In genomic region chr11:3538220-3538619, GRCh38 we compare ENCODE assay signal across 4 cellular contexts.
DNase-seq lines count a peak whose midpoint lies in the region; ATAC-seq, FAIRE-seq and TF ChIP-seq lines count a peak whose summit lies in the region.
"Not testable (repeated sequence)": the region's sequence is repeated elsewhere in the genome, so short reads cannot be mapped to it uniquely, and the experiment has no call there.

No MANE protein-coding gene starts in this region.

- TF ChIP-seq RAD21 in K562 (CRISPR knock-in tag; conservative IDR thresholded peaks at IDR 0.05 in 1 of 2, IDR thresholded peaks at IDR 0.05 in 1 of 2) = not testable (repeated sequence)

- 80% methylated on average over 1 of the region's 1 CpG for WGBS in K562 (ENCODE audit: insufficient coverage, low coverage, missing lambda C conversion rate)
- 100% methylated on average over 1 of the region's 1 CpG; no CpG with 5 or more reads in 1 of the 2 experiments for WGBS in endodermal cell (ENCODE audit: insufficient coverage in 1 of 2, insufficient read length in 1 of 2), 2 experiments

- DNase-seq in activated T-cell treated with anti-CD3 and anti-CD28 coated beads, Interleukin-2, amount 50 U/mL, for 72 hours; K562 (ENCODE audit: extremely low read depth in 1 of 4, low spot score in 3 of 4); endodermal cell: not testable (repeated sequence)

- H2AFZ ChIP-seq in K562 (ENCODE audit: low read depth, low read length) = not testable (repeated sequence)

- not testable (repeated sequence) for H3K79me2 ChIP-seq in K562 (ENCODE audit: control insufficient read depth, insufficient read depth, low read length)

- H3K27ac ChIP-seq in HEK293 (ENCODE audit: extremely low read depth, low read depth, low read length); K562 (ENCODE audit: extremely low read depth, low read depth, low read length); endodermal cell (ENCODE audit: low read depth, low read length): not testable (repeated sequence)

- not testable (repeated sequence) for H3K9ac ChIP-seq in K562 (ENCODE audit: insufficient read depth in 1 of 2, low read depth in 2 of 2, low read length in 2 of 2); endodermal cell (ENCODE audit: extremely low read depth, low read length, poor library complexity, severe bottlenecking)

- in situ Hi-C loops in K562 (cut with MboI) = not testable (repeated sequence)

- H3K4me2 ChIP-seq in K562 (ENCODE audit: insufficient read depth, low read length) = not testable (repeated sequence)

- H3K9me3 Mint-ChIP-seq in activated T-cell treated with anti-CD3 and anti-CD28 coated beads, Interleukin-2, amount 50 U/mL, for 72 hours = peaks cover 8 to 19% of the 10 kb centered on the region in 2 donors
- H3K9me3 Mint-ChIP-seq in endodermal cell = peaks cover 65% of the 10 kb centered on the region

- not testable (repeated sequence) for TF ChIP-seq EP300 in K562 (IDR thresholded peaks at IDR 0.05; ENCODE audit: low read length)

- not testable (repeated sequence) for H4K20me1 ChIP-seq in K562 (replicated peaks; ENCODE audit: control insufficient read depth, insufficient read depth, low read length)

- intact Hi-C loops in K562 (cut with micrococcal nuclease) = not testable (repeated sequence)

- ATAC-seq in activated T-cell treated with anti-CD3 and anti-CD28 coated beads, Interleukin-2, amount 50 U/mL, for 72 hours (replicated peaks in 1 of 2); K562: not testable (repeated sequence)

- H3K9me3 ChIP-seq in HEK293 (ENCODE audit: control insufficient read depth, insufficient read depth, low read depth, low read length); K562 (replicated peaks; ENCODE audit: control insufficient read depth, insufficient read depth, low read depth, low read length): not testable (repeated sequence)
- peaks cover 50% of the 10 kb centered on the region for H3K9me3 ChIP-seq in endodermal cell (ENCODE audit: control insufficient read depth, low read length)

- FAIRE-seq in K562 (lab: Jason Lieb, UNC) = not testable (repeated sequence)

- not testable (repeated sequence) for H3K9me1 ChIP-seq in K562 (ENCODE audit: control insufficient read depth, insufficient read depth, low read length)

- H3K4me3 Mint-ChIP-seq in activated T-cell treated with anti-CD3 and anti-CD28 coated beads, Interleukin-2, amount 50 U/mL, for 72 hours; endodermal cell: not testable (repeated sequence)

- not testable (repeated sequence) for H3K27me3 ChIP-seq in K562 (ENCODE audit: control insufficient read depth in 2 of 2, insufficient read depth in 2 of 2, low read length in 2 of 2); endodermal cell (ENCODE audit: control insufficient read depth, insufficient read depth, low read length, poor library complexity, severe bottlenecking)

- H3K27ac Mint-ChIP-seq in activated T-cell treated with anti-CD3 and anti-CD28 coated beads, Interleukin-2, amount 50 U/mL, for 72 hours = peak overlapping the region; percentile 22
- not testable (repeated sequence) for H3K27ac Mint-ChIP-seq in endodermal cell

- CTCF ChIA-PET in HEK293 (lab: Yijun Ruan, JAX); K562 (lab: Yijun Ruan, JAX; ENCODE audit: low intra/inter-chr PET ratio): not testable (repeated sequence)

- H3K27me3 Mint-ChIP-seq in activated T-cell treated with anti-CD3 and anti-CD28 coated beads, Interleukin-2, amount 50 U/mL, for 72 hours (ENCODE audit: low read depth); endodermal cell (ENCODE audit: insufficient read depth): not testable (repeated sequence)

- peaks cover 8 to 24% of the 10 kb centered on the region in 2 donors for H3K36me3 Mint-ChIP-seq in activated T-cell treated with anti-CD3 and anti-CD28 coated beads, Interleukin-2, amount 50 U/mL, for 72 hours (ENCODE audit: insufficient read depth in 2 of 2)
- H3K36me3 Mint-ChIP-seq in endodermal cell (ENCODE audit: low read depth) = peaks cover 53% of the 10 kb centered on the region

- not testable (repeated sequence) for TF ChIP-seq CTCF in HEK293 (tag by site-specific recombination; IDR thresholded peaks at IDR 0.05); K562 (IDR thresholded peaks at IDR 0.05 in 2 of 3, conservative IDR thresholded peaks at IDR 0.05 in 1 of 3; ENCODE audit: insufficient read depth in 2 of 3, low read depth in 1 of 3, low read length in 3 of 3); endodermal cell (conservative IDR thresholded peaks at IDR 0.05)

- not testable (repeated sequence) for H3K36me3 ChIP-seq in HEK293 (ENCODE audit: control insufficient read depth in 2 of 2, insufficient read depth in 1 of 2, low read length in 2 of 2); K562 (ENCODE audit: control insufficient read depth, insufficient read depth, low read length); endodermal cell (ENCODE audit: control insufficient read depth, insufficient read depth, low read length)

- TF ChIP-seq POLR2A in K562 (conservative IDR thresholded peaks at IDR 0.05) = not testable (repeated sequence)

- BruUV-seq in K562 (replicated peaks; lab: Mats Ljungman, UMichigan) = not testable (repeated sequence)

- H3K4me3 ChIP-seq in HEK293 (ENCODE audit: low read depth, low read length); K562: not testable (repeated sequence)
- H3K4me3 ChIP-seq in endodermal cell (ENCODE audit: low read length) = peak overlapping the region; percentile 45

- POLR2A ChIA-PET in HEK293 (lab: Yijun Ruan, JAX); K562 (lab: Yijun Ruan, JAX): not testable (repeated sequence)

- H3K4me1 Mint-ChIP-seq in activated T-cell treated with anti-CD3 and anti-CD28 coated beads, Interleukin-2, amount 50 U/mL, for 72 hours (ENCODE audit: low read depth); endodermal cell: not testable (repeated sequence)

- not testable (repeated sequence) for H3K4me1 ChIP-seq in HEK293 (ENCODE audit: control insufficient read depth, insufficient read depth, low read length); K562 (replicated peaks in 1 of 2; ENCODE audit: control insufficient read depth in 2 of 2, insufficient read depth in 2 of 2, low read length in 2 of 2); endodermal cell (ENCODE audit: control insufficient read depth, insufficient read depth, low read length)

TF ChIP-seq in HEK293, 187 proteins besides CTCF, POLR2A, EP300 and RAD21:
- TF ChIP-seq ZNF707 (tag by site-specific recombination; IDR thresholded peaks at IDR 0.05) = peak; percentile 40; the same call in 1 of the 2 replicates
TF ChIP-seq in HEK293: peak in this region for 1; not testable (repeated sequence) for 186.

TF ChIP-seq in K562, 482 proteins besides CTCF, POLR2A, EP300 and RAD21:
- peak; percentile 97 for TF ChIP-seq ZNF707 (CRISPR knock-in tag; conservative IDR thresholded peaks at IDR 0.05)
- TF ChIP-seq ZNF431 (CRISPR knock-in tag; IDR thresholded peaks at IDR 0.05) = peak; percentile 24; the same call in 1 of the 2 replicates
- peak; percentile 49; the same call in 1 of the 2 replicates for TF ChIP-seq TRIM28 (IDR thresholded peaks at IDR 0.05)
